Comparison of ENCODE assay signal across 1 cellular context in the genomic region with DNA sequence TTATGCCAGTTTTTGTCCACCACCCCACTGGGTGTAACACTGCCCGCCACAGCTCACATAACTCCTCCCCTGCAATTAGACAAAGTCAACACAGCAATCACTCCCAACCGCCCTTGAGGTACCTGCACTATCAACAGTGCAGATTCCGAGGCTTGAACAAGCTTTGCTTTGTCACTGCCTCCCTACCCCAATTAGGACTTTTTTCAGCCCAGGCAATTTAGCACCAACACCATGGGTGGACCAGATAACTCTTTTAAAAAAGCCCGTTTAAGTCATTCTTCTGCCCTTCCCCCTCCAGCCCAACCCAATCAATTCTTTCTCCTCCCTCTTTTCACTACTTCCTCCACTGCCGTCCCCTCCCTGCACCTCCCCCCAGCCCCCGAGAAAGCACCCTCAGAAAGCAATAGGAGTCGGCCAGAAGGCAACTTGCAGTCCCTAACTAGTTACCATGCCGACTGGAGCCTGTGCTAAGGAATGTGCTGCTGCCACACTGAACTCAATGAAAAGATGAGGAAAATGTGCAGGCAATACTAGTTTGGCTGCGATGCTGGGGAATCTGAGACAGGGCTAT.
TF ChIP-seq lines count a peak whose summit lies in the region.

No MANE protein-coding gene starts in this region.

TF ChIP-seq in HEK293, 187 proteins besides CTCF, POLR2A, EP300 and RAD21 (continued from another document and continues in another):
- TF ChIP-seq, protein P1, sequence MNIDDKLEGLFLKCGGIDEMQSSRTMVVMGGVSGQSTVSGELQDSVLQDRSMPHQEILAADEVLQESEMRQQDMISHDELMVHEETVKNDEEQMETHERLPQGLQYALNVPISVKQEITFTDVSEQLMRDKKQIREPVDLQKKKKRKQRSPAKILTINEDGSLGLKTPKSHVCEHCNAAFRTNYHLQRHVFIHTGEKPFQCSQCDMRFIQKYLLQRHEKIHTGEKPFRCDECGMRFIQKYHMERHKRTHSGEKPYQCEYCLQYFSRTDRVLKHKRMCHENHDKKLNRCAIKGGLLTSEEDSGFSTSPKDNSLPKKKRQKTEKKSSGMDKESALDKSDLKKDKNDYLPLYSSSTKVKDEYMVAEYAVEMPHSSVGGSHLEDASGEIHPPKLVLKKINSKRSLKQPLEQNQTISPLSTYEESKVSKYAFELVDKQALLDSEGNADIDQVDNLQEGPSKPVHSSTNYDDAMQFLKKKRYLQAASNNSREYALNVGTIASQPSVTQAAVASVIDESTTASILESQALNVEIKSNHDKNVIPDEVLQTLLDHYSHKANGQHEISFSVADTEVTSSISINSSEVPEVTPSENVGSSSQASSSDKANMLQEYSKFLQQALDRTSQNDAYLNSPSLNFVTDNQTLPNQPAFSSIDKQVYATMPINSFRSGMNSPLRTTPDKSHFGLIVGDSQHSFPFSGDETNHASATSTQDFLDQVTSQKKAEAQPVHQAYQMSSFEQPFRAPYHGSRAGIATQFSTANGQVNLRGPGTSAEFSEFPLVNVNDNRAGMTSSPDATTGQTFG (tag by site-specific recombination; IDR thresholded peaks at IDR 0.05; ENCODE audit: borderline replicate concordance): no peak
- TF ChIP-seq GLIS2 (tag by site-specific recombination; IDR thresholded peaks at IDR 0.05) (no peak), ZNF449 (tag by site-specific recombination; IDR thresholded peaks at IDR 0.05) (no peak), ZNF529 (tag by site-specific recombination; IDR thresholded peaks at IDR 0.05; ENCODE audit: insufficient replicate concordance) (no peak), ZNF174 (tag by site-specific recombination; IDR thresholded peaks at IDR 0.05) (no peak), ZNF514 (tag by site-specific recombination; IDR thresholded peaks at IDR 0.05) (no peak), ZNF426 (tag by site-specific recombination; IDR thresholded peaks at IDR 0.05) (no peak), ZFP37 (tag by site-specific recombination; IDR thresholded peaks at IDR 0.05) (no peak), ZNF23 (tag by site-specific recombination; IDR thresholded peaks at IDR 0.05; ENCODE audit: borderline replicate concordance) (no peak), ZNF660 (tag by site-specific recombination; IDR thresholded peaks at IDR 0.05) (no peak), FEZF1 (tag by site-specific recombination; IDR thresholded peaks at IDR 0.05) (peak; percentile 18; the same call in 1 of the 2 replicates), ZBTB1 (tag by site-specific recombination; IDR thresholded peaks at IDR 0.05) (no peak), PRDM10 (tag by site-specific recombination; IDR thresholded peaks at IDR 0.05) (peak; percentile 61), ZNF692 (tag by site-specific recombination; IDR thresholded peaks at IDR 0.05) (0 out of 2 replicates have a peak, but pooled peaks have one; percentile 35), PRDM1 (tag by site-specific recombination; IDR thresholded peaks at IDR 0.05) (no peak), ZXDB (tag by site-specific recombination; IDR thresholded peaks at IDR 0.05) (no peak), ZNF677 (tag by site-specific recombination; IDR thresholded peaks at IDR 0.05) (no peak), ZNF530 (tag by site-specific recombination; IDR thresholded peaks at IDR 0.05; ENCODE audit: low read depth) (no peak), ZNF394 (tag by site-specific recombination; IDR thresholded peaks at IDR 0.05; ENCODE audit: borderline replicate concordance) (no peak), ZNF654 (tag by site-specific recombination; IDR thresholded peaks at IDR 0.05; ENCODE audit: low read depth) (no peak), INSM2 (tag by site-specific recombination; IDR thresholded peaks at IDR 0.05) (peak; percentile 31; the same call in 1 of the 2 replicates), ZNF423 (tag by site-specific recombination; IDR thresholded peaks at IDR 0.05) (no peak), ZNF670 (tag by site-specific recombination; IDR thresholded peaks at IDR 0.05; ENCODE audit: low read depth) (no peak), ZNF830 (tag by site-specific recombination; IDR thresholded peaks at IDR 0.05; ENCODE audit: low read depth) (no peak), ZBTB21 (tag by site-specific recombination; IDR thresholded peaks at IDR 0.05) (no peak), ZBTB20 (tag by site-specific recombination; IDR thresholded peaks at IDR 0.05) (peak; percentile 51), ZNF621 (tag by site-specific recombination; IDR thresholded peaks at IDR 0.05) (no peak), ZNF169 (tag by site-specific recombination; IDR thresholded peaks at IDR 0.05) (no peak), ZNF629 (tag by site-specific recombination; IDR thresholded peaks at IDR 0.05) (no peak), ZNF843 (tag by site-specific recombination; IDR thresholded peaks at IDR 0.05) (no peak), ZSCAN5A (tag by site-specific recombination; IDR thresholded peaks at IDR 0.05) (no peak), ZNF521 (tag by site-specific recombination; IDR thresholded peaks at IDR 0.05) (no peak), ZNF791 (tag by site-specific recombination; IDR thresholded peaks at IDR 0.05) (no peak), GLI2 (tag by site-specific recombination; IDR thresholded peaks at IDR 0.05; ENCODE audit: borderline replicate concordance, low read depth) (no peak), ZNF223 (tag by site-specific recombination; IDR thresholded peaks at IDR 0.05) (no peak), ZNF362 (tag by site-specific recombination; IDR thresholded peaks at IDR 0.05) (no peak), ZFP3 (tag by site-specific recombination; IDR thresholded peaks at IDR 0.05; ENCODE audit: low read depth) (no peak), KLF10 (tag by site-specific recombination; IDR thresholded peaks at IDR 0.05) (no peak), ZNF138 (tag by site-specific recombination; IDR thresholded peaks at IDR 0.05; ENCODE audit: borderline replicate concordance) (no peak), ZNF571 (tag by site-specific recombination; IDR thresholded peaks at IDR 0.05) (no peak), ZNF140 (tag by site-specific recombination; IDR thresholded peaks at IDR 0.05) (no peak)
- TF ChIP-seq, protein P2, sequence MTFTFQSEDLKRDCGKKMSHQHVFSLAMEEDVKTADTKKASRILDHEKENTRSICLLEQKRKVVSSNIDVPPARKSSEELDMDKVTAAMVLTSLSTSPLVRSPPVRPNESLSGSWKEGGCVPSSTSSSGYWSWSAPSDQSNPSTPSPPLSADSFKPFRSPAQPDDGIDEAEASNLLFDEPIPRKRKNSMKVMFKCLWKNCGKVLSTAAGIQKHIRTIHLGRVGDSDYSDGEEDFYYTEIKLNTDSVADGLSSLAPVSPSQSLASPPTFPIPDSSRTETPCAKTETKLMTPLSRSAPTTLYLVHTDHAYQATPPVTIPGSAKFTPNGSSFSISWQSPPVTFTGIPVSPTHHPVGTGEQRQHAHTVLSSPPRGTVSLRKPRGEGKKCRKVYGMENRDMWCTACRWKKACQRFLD (tag by site-specific recombination; IDR thresholded peaks at IDR 0.05): no peak
- TF ChIP-seq, protein P3, sequence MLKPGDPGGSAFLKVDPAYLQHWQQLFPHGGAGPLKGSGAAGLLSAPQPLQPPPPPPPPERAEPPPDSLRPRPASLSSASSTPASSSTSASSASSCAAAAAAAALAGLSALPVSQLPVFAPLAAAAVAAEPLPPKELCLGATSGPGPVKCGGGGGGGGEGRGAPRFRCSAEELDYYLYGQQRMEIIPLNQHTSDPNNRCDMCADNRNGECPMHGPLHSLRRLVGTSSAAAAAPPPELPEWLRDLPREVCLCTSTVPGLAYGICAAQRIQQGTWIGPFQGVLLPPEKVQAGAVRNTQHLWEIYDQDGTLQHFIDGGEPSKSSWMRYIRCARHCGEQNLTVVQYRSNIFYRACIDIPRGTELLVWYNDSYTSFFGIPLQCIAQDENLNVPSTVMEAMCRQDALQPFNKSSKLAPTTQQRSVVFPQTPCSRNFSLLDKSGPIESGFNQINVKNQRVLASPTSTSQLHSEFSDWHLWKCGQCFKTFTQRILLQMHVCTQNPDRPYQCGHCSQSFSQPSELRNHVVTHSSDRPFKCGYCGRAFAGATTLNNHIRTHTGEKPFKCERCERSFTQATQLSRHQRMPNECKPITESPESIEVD (tag by site-specific recombination; IDR thresholded peaks at IDR 0.05): no peak
- TF ChIP-seq, protein P4, sequence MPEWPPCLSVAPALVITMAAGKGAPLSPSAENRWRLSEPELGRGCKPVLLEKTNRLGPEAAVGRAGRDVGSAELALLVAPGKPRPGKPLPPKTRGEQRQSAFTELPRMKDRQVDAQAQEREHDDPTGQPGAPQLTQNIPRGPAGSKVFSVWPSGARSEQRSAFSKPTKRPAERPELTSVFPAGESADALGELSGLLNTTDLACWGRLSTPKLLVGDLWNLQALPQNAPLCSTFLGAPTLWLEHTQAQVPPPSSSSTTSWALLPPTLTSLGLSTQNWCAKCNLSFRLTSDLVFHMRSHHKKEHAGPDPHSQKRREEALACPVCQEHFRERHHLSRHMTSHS (tag by site-specific recombination; IDR thresholded peaks at IDR 0.05): no peak
